Comparison of ENCODE assay signal across 1 cellular context in the genomic region with DNA sequence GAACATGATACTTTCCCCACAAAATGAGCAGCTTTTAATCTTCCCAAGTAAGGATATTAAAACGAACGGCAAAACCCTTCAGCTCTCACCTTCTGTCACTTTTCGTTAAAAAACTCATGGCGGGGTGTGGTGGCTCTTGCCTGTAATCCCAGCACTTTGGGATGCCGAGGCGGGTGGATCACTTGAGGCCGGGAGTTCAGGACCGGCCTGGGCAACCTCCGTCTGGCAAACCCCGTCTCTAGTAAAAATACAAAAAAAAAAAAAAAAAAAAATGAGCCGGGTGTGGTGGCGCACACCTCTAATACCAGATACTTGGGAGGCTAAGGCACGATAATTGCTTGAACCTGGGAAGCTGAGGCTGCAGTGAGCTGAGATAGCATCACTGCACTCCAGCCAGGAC.
TF ChIP-seq lines count a peak whose summit lies in the region.

No MANE protein-coding gene starts in this region.

TF ChIP-seq in liver, 16 proteins besides CTCF, POLR2A, EP300 and RAD21 (continued from another document):
- TF ChIP-seq, protein P1, sequence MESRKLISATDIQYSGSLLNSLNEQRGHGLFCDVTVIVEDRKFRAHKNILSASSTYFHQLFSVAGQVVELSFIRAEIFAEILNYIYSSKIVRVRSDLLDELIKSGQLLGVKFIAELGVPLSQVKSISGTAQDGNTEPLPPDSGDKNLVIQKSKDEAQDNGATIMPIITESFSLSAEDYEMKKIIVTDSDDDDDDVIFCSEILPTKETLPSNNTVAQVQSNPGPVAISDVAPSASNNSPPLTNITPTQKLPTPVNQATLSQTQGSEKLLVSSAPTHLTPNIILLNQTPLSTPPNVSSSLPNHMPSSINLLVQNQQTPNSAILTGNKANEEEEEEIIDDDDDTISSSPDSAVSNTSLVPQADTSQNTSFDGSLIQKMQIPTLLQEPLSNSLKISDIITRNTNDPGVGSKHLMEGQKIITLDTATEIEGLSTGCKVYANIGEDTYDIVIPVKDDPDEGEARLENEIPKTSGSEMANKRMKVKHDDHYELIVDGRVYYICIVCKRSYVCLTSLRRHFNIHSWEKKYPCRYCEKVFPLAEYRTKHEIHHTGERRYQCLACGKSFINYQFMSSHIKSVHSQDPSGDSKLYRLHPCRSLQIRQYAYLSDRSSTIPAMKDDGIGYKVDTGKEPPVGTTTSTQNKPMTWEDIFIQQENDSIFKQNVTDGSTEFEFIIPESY (IDR thresholded peaks at IDR 0.05) = no peak
- TF ChIP-seq FOXA2 (IDR thresholded peaks at IDR 0.05) (no peak), EGR1 (IDR thresholded peaks at IDR 0.05; ENCODE audit: low read depth in 2 of 2) (no peak), RXRA (IDR thresholded peaks at IDR 0.05) (no peak)
TF ChIP-seq in liver: peak in this region for 0.
